Comparison of ENCODE assay signal across 13 cellular contexts in the genomic region with DNA sequence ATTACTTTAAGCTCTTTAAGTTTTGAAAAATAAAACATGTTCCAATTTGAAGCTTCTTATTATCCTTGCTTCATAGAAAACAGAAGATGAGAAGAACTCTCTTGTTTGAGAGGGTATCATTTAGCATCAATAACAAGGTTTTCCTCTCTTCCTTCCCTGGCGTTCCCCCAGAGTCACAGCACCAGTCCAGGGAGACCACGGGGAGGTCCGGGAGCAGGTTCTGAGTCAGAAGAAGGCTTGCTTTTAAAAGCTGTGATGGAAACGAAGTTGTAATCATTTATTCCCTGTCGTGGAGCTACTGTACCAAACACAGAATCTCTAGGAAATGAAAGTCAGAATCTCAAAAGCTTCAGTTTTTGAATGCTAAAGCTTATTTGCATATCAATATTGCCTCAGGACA.
"Had no signal": no experiment of that assay in that cellular context is flagged by ENCODE, and none has a peak within 500 bp of the region (broad histone marks: within the 10 kb centered on the region; RNA-seq: fewer than 3 reads in every experiment).

No MANE protein-coding gene starts in this region.

- ATAC-seq: activated CD8-positive, alpha-beta T cell treated with anti-CD3 and anti-CD28 coated beads, Interleukin-2, amount 10 ng/mL, durations not matched to agents 7 days and 5 days; foreskin keratinocyte; stimulated activated memory B cell treated with anti-CD40 and anti-IgM and Interleukin-4, amounts not matched to agents 10 μg/mL and 1 μg/mL and 100 μg/mL, for 72 hours had no signal

- H3K4me3 ChIP-seq: tibial nerve, vagina had no signal

- H3K27me3 ChIP-seq: foreskin keratinocyte, tibial nerve, vagina had no signal

- H3K27ac ChIP-seq: foreskin keratinocyte, tibial nerve, vagina had no signal

- H3K36me3 ChIP-seq: tibial nerve, vagina had no signal

- H3K4me1 ChIP-seq: foreskin keratinocyte, tibial nerve, vagina had no signal

- H3K9me3 ChIP-seq: vagina had no signal

- DNase-seq: activated CD4-positive, alpha-beta T cell treated with anti-CD3 and anti-CD28 coated beads, Interleukin-2, amount 10 ng/mL, durations not matched to agents 24 days and 14 days; activated CD4-positive, CD25-positive, alpha-beta regulatory T cell; activated CD8-positive, alpha-beta memory T cell treated with anti-CD3 and anti-CD28 coated beads, Interleukin-2, amount 50 U/mL, for 4 hours; activated CD8-positive, alpha-beta T cell treated with anti-CD3 and anti-CD28 coated beads, Interleukin-2, amount 10 ng/mL, durations not matched to agents 7 days and 5 days; anterior cingulate cortex; cortex of kidney; effector CD8-positive, alpha-beta T cell; foreskin keratinocyte; nucleus accumbens; stimulated activated CD4-positive, alpha-beta T cell treated with anti-CD3 and anti-CD28 coated beads, Interleukin-2, amount 100 ng/mL, for 48 hours had no signal
